ENCODE assay signal across 11 cellular contexts in the genomic region with DNA sequence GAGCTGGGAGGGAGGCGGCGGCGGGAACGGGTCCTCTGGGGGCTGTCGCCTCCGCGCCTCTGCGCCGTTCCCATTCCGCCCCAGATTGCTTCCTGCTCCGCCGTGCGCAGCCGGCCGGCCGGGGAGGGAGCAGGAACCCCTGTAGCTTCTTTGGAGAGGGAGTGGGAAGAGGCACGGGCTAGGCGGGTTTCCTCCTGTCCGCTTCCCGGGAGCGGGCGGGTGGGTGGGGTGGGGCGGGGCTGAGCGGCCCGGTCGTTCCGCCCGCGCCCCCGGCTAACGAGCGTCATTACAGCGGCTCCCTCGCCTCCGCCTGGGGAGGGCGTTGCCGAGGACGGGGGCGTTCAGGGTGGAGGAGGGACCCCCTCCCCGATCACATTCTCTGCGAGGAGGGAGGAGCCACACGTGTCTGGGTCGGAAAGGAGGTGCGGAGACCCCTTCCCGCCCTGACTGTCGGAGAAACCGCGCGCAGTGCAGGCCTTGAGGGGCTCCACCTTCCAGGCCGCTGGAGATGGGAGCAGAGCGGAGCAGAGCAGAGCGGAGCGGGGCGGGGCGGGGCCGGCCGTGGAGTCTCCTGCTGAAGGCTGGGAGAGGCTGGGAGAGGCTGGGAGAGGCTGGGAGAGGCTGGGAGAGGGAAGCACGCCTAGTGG. TPM values are rescaled to one million over a fixed set of nuclear protein-coding genes. Genes with fewer than 3 reads are reported as not detected.
DNase-seq lines count a peak whose midpoint lies in the region; ATAC-seq, FAIRE-seq and TF ChIP-seq lines count a peak whose summit lies in the region.
"Had no signal": no experiment of that assay in that cellular context is flagged by ENCODE, and none has a peak within 500 bp of the region (broad histone marks: within the 10 kb centered on the region; RNA-seq: fewer than 3 reads in every experiment).

No MANE protein-coding gene starts in this region.

- no peak for TF ChIP-seq RAD21 in H1 (IDR thresholded peaks at IDR 0.05 in 1 of 2, conservative IDR thresholded peaks at IDR 0.05 in 1 of 2; ENCODE audit: low read depth in 2 of 2, low read length in 2 of 2)

- no peak for TF ChIP-seq EP300 in H1 (IDR thresholded peaks at IDR 0.05; ENCODE audit: borderline replicate concordance in 1 of 2, low read depth in 2 of 2, low read length in 2 of 2)

- H3K36me3 ChIP-seq in HUES64 (ENCODE audit: insufficient read depth, low read length) (peaks cover 31% of the 10 kb centered on the region), H1 (ENCODE audit: control insufficient read depth in 2 of 4, insufficient read depth in 4 of 4, low read length in 3 of 4) (peaks cover 0 to 16% (median 0%) of the 10 kb centered on the region in 4 experiments; a peak in 2 of 8 replicates), stomach smooth muscle (ENCODE audit: control insufficient read depth in 2 of 2, insufficient read depth in 2 of 2, low read length in 2 of 2) (peaks cover 21 to 50% of the 10 kb centered on the region in 2 donors)

- H3K9me3 ChIP-seq in HUES64 (ENCODE audit: insufficient read depth, low read depth, low read length) (no peaks in the 10 kb centered on the region), H1 (ENCODE audit: insufficient read depth in 2 of 2, low read depth in 1 of 2, low read length in 1 of 2) (no peaks in the 10 kb centered on the region), stomach smooth muscle (ENCODE audit: control insufficient read depth in 2 of 2, low read length in 2 of 2) (no peaks in the 10 kb centered on the region)
- no peaks in the 10 kb centered on the region for H3K9me3 ChIP-seq in CD4-positive, alpha-beta T cell (ENCODE audit: control insufficient read depth, low read length)

- 1% methylated on average over 56 of the region's 58 CpGs for WGBS in HUES64
- WGBS in H1 (ENCODE audit: extremely low coverage in 1 of 2, insufficient coverage in 1 of 2, insufficient read length in 1 of 2, insufficient replicate concordance in 2 of 2, low coverage in 1 of 2, low lambda C conversion rate in 2 of 2, missing lambda C conversion rate in 1 of 2), 2 experiments: 1% methylated on average over 33 of the region's 58 CpGs; no CpG with 5 or more reads in 1 of the 2 experiments

- no peak overlapping the region for H2BK120ac ChIP-seq in H1 (replicated peaks; ENCODE audit: low read depth, low read length)

- ATAC-seq in left colon: peak; percentile 76
- ATAC-seq in CD4-positive, alpha-beta T cell (ENCODE audit: poor library complexity): no peak

- no peak overlapping the region for H2AK5ac ChIP-seq in H1 (ENCODE audit: low read depth, low read length)

- H2BK20ac ChIP-seq in H1 (ENCODE audit: low read length): no peak overlapping the region

- FAIRE-seq in H1 (lab: Jason Lieb, UNC): no peak

- POLR2A ChIA-PET in H1 (lab: Charles Lee; ENCODE audit: partially characterized antibody): interaction anchor here (0.6 to 2.0 kb wide), 9 partner anchors 9 to 51 kb away, joined by 3 to 7 read pairs (median 4); no protein-coding TSS in a partner anchor
- POLR2A ChIA-PET in CD4-positive, alpha-beta T cell (lab: Charles Lee): no interaction called here

- H3K27ac ChIP-seq in HUES64 (ENCODE audit: low read depth, low read length): peak overlapping the region; percentile 80; the same call in 1 of the 2 replicates
- H3K27ac ChIP-seq in H1 (ENCODE audit: low read depth, low read length): no peak overlapping the region
- H3K27ac ChIP-seq in stomach smooth muscle (ENCODE audit: low read length): no peak overlapping the region
- H3K27ac ChIP-seq in CD4-positive, alpha-beta T cell (ENCODE audit: low read depth, low read length): no peak overlapping the region

- H3K56ac ChIP-seq in H1 (replicated peaks; ENCODE audit: insufficient read length, low read depth, low read length): peak overlapping the region; percentile 36

- H4K8ac ChIP-seq in H1 (ENCODE audit: extremely low read depth, insufficient read depth, low read length): no peak overlapping the region; the same call in 1 of the 2 replicates

- peak in 1 of 2 experiments; percentile 82 for DNase-seq in H1 (ENCODE audit: low read depth in 1 of 2, low spot score in 2 of 2)
- DNase-seq in left colon: peak; percentile 73 to 75
- DNase-seq in CD4-positive, alpha-beta T cell: no peak
- DNase-seq in foreskin melanocyte: no peak
- DNase-seq in KBM-7: no peak
- DNase-seq in activated T-cell treated with anti-CD3 and anti-CD28 coated beads, Interleukin-2, amount 50 U/mL, for 24 hours: no peak
- DNase-seq: EL had no signal

- no peak overlapping the region for H2BK12ac ChIP-seq in H1 (ENCODE audit: low read depth, low read length)

- H2AFZ ChIP-seq in H1 (ENCODE audit: low read length): no peak overlapping the region

- no peak overlapping the region for H4K91ac ChIP-seq in H1 (replicated peaks; ENCODE audit: insufficient read length, low read length)

- H2BK5ac ChIP-seq in H1 (ENCODE audit: low read depth, low read length): no peak overlapping the region; the same call in 1 of the 2 replicates

- H3K9ac ChIP-seq in HUES64 (ENCODE audit: low read depth, low read length) (peak overlapping the region; percentile 35; the same call in 1 of the 2 replicates), H1 (replicated peaks in 1 of 4; ENCODE audit: extremely low read depth in 1 of 4, low read depth in 3 of 4, low read length in 3 of 4) (peak overlapping the region in 1 of 4 experiments; percentile 4; a peak in 1 of 7 replicates), stomach smooth muscle (ENCODE audit: low read length in 2 of 2) (no peak overlapping the region)

- H3K27me3 ChIP-seq in HUES64 (ENCODE audit: insufficient read depth, low read length): peaks cover 24% of the 10 kb centered on the region
- peaks cover 0 to 13% (median 4%) of the 10 kb centered on the region in 4 experiments; a peak in 5 of 7 replicates for H3K27me3 ChIP-seq in H1 (replicated peaks in 1 of 4; ENCODE audit: control insufficient read depth in 3 of 4, extremely low read depth in 1 of 4, insufficient read depth in 3 of 4, low read length in 3 of 4)
- H3K27me3 ChIP-seq in stomach smooth muscle (ENCODE audit: control insufficient read depth in 1 of 2, insufficient read depth in 2 of 2, low read length in 2 of 2): peaks cover 0 to 2% of the 10 kb centered on the region in 2 donors
- no peaks in the 10 kb centered on the region for H3K27me3 ChIP-seq in CD4-positive, alpha-beta T cell (ENCODE audit: control insufficient read depth, insufficient read depth, low read length)

- H3K4me2 ChIP-seq in H1 (ENCODE audit: insufficient read depth in 1 of 2, low read depth in 2 of 2, low read length in 2 of 2): peak overlapping the region; percentile 47 to 92

- H3K23me2 ChIP-seq in H1 (ENCODE audit: low read depth, low read length): peaks cover 5% of the 10 kb centered on the region; the same call in 1 of the 2 replicates

- H3K4me1 ChIP-seq in HUES64 (ENCODE audit: insufficient read depth, low read length) (peaks cover 10% of the 10 kb centered on the region; the same call in 1 of the 2 replicates), H1 (replicated peaks in 1 of 4; ENCODE audit: control insufficient read depth in 3 of 4, insufficient read depth in 4 of 4, low read length in 3 of 4) (peaks cover 0 to 22% (median 7%) of the 10 kb centered on the region in 4 experiments; a peak in 6 of 7 replicates), stomach smooth muscle (ENCODE audit: control insufficient read depth, insufficient read depth, low read length) (peaks cover 22% of the 10 kb centered on the region)

- H3K4me3 ChIP-seq in HUES64 (ENCODE audit: low read length) (peak overlapping the region; percentile 62), H1 (ENCODE audit: extremely low read depth in 1 of 4, insufficient read depth in 2 of 4, low read depth in 3 of 4, low read length in 4 of 4) (peak overlapping the region; percentile 29 to 75 (median 48)), stomach smooth muscle (ENCODE audit: low read length in 2 of 2) (peak overlapping the region; percentile 19 to 67)

- H3K4ac ChIP-seq in H1 (replicated peaks; ENCODE audit: insufficient read length, low read depth, low read length): no peak overlapping the region

- no peaks in the 10 kb centered on the region for H3K9me3 Mint-ChIP-seq in CD4-positive, alpha-beta T cell
- no peaks in the 10 kb centered on the region for H3K9me3 Mint-ChIP-seq in activated T-cell treated with anti-CD3 and anti-CD28 coated beads, Interleukin-2, amount 50 U/mL, for 24 hours

- no peak for TF ChIP-seq POLR2A in H1 (IDR thresholded peaks at IDR 0.05; ENCODE audit: control extremely low read depth in 1 of 2, low read depth in 2 of 2, low read length in 2 of 2)

- no peaks in the 10 kb centered on the region for H3K27me3 Mint-ChIP-seq in CD4-positive, alpha-beta T cell
- no peaks in the 10 kb centered on the region for H3K27me3 Mint-ChIP-seq in activated T-cell treated with anti-CD3 and anti-CD28 coated beads, Interleukin-2, amount 50 U/mL, for 24 hours

- H4K5ac ChIP-seq in H1 (ENCODE audit: insufficient read length, low read depth, low read length): peak overlapping the region; percentile 4

- H2BK15ac ChIP-seq in H1 (ENCODE audit: low read length): no peak overlapping the region

- H3K79me2 ChIP-seq in H1 (ENCODE audit: control insufficient read depth in 1 of 2, insufficient read depth in 2 of 2, low read length in 2 of 2): no peaks in the 10 kb centered on the region

- intact Hi-C loops in left colon (cut with DNase I, micrococcal nuclease): loop anchor here in 1 of 2 donors (2.0 kb wide), 1 partner anchor 47 kb away; no protein-coding TSS in a partner anchor
- intact Hi-C loops in CD4-positive, alpha-beta T cell (cut with DNase I, micrococcal nuclease): no loop called here

- CTCF ChIA-PET in H1 (lab: Charles Lee; ENCODE audit: partially characterized antibody): interaction anchor here (0.6 to 11.7 kb wide), 16 partner anchors 10 to 126 kb away, joined by 3 to 197 read pairs (median 4); partner anchors contain the start of genes ABCF2 and GBX1
- CTCF ChIA-PET in CD4-positive, alpha-beta T cell (lab: Charles Lee): no interaction called here

- H3K23ac ChIP-seq in H1 (ENCODE audit: insufficient read length): no peak overlapping the region

- H3K14ac ChIP-seq in H1 (ENCODE audit: insufficient read length): no peak overlapping the region

- peaks cover 10 to 30% of the 10 kb centered on the region in 2 experiments for H4K20me1 ChIP-seq in H1 (replicated peaks in 1 of 2; ENCODE audit: control insufficient read depth in 1 of 2, insufficient read depth in 2 of 2, low read length in 2 of 2)

- no peak overlapping the region for H3K27ac Mint-ChIP-seq in CD4-positive, alpha-beta T cell
- H3K27ac Mint-ChIP-seq in activated T-cell treated with anti-CD3 and anti-CD28 coated beads, Interleukin-2, amount 50 U/mL, for 24 hours: no peak overlapping the region

- no peak overlapping the region for H3K4me3 Mint-ChIP-seq in CD4-positive, alpha-beta T cell
- H3K4me3 Mint-ChIP-seq in activated T-cell treated with anti-CD3 and anti-CD28 coated beads, Interleukin-2, amount 50 U/mL, for 24 hours: no peak overlapping the region

- no peaks in the 10 kb centered on the region for H3K79me1 ChIP-seq in H1 (ENCODE audit: low read depth, low read length)

- H3K4me1 Mint-ChIP-seq in CD4-positive, alpha-beta T cell (ENCODE audit: low read depth): peaks cover 6% of the 10 kb centered on the region
- peaks cover 5% of the 10 kb centered on the region for H3K4me1 Mint-ChIP-seq in activated T-cell treated with anti-CD3 and anti-CD28 coated beads, Interleukin-2, amount 50 U/mL, for 24 hours (ENCODE audit: low read depth)

- H3K18ac ChIP-seq in H1 (ENCODE audit: extremely low read depth, low read length): peak overlapping the region; percentile 60; the same call in 1 of the 2 replicates

- no peak for TF ChIP-seq CTCF in H1 (IDR thresholded peaks at IDR 0.05; ENCODE audit: control extremely low read depth in 1 of 3, insufficient read depth in 1 of 3, low read depth in 1 of 3, low read length in 3 of 3)
- TF ChIP-seq CTCF in CD4-positive, alpha-beta T cell (IDR thresholded peaks at IDR 0.05): no peak

- in situ Hi-C loops in KBM-7 (cut with MboI; ENCODE audit: low pct_unique_long_range_greater_than_20kb, low sequenced_read_pairs): no loop called here

- H3K36me3 Mint-ChIP-seq in CD4-positive, alpha-beta T cell (ENCODE audit: low read depth): peaks cover 47% of the 10 kb centered on the region
- peaks cover 64% of the 10 kb centered on the region for H3K36me3 Mint-ChIP-seq in activated T-cell treated with anti-CD3 and anti-CD28 coated beads, Interleukin-2, amount 50 U/mL, for 24 hours (ENCODE audit: low read depth)

RNA-seq across cellular contexts. Expression of gene AGAP3, which starts 39.7 kb away (rescaled TPM):
- 36.3 TPM for polyA plus RNA-seq in HUES64 (2013, experiment 1 of 2)
- polyA plus RNA-seq in HUES64 (2013, experiment 2 of 2): 35.4 TPM
- total RNA-seq in H1 (2021; fragmentation: NEBNext Ultra II Directional; extraction: Animal tissue kit (Norgen Biotek cat#: 25700)): 66.4 and 68.1 TPM in 2 replicates
- 120 and 194 TPM in 2 replicates for polyA plus RNA-seq in H1 (2011; rRNA removed)
- polyA plus RNA-seq in H1 (2011; cell fraction: cytosol; rRNA removed): 90.4 TPM
- polyA plus RNA-seq in H1 (2011; cell fraction: nucleus; rRNA removed): 258 TPM
- polyA plus RNA-seq in H1 (2012, experiment 1 of 2): 70.1 to 77.1 TPM (median 74.6 TPM) in 4 replicates
- 48.0 TPM for polyA plus RNA-seq in H1 (2012, experiment 2 of 2)
- polyA plus RNA-seq in H1 (2013, experiment 1 of 2): 33.4 TPM
- 33.2 TPM for polyA plus RNA-seq in H1 (2013, experiment 2 of 2)
- polyA minus RNA-seq in H1 (2011; rRNA and poly(A)+ RNA removed): 27.8 and 33.8 TPM in 2 replicates
- polyA minus RNA-seq in H1 (2011; cell fraction: cytosol; rRNA and poly(A)+ RNA removed): 47.5 TPM
- polyA minus RNA-seq in H1 (2011; cell fraction: nucleus; rRNA and poly(A)+ RNA removed): 71.5 TPM
- total RNA-seq in left colon: 10 to 100 TPM; 50.8 to 64.0 TPM
- 10 to 100 TPM; 43.2 to 44.6 TPM for total RNA-seq in CD4-positive, alpha-beta T cell

RNA-seq across cellular contexts. Expression of gene GBX1, which starts 41.5 kb away (rescaled TPM):
- not detected for polyA plus RNA-seq in HUES64 (2013, experiment 1 of 2)
- 0.38 TPM for polyA plus RNA-seq in HUES64 (2013, experiment 2 of 2)
- not detected in 2 replicates for total RNA-seq in H1 (2021; fragmentation: NEBNext Ultra II Directional; extraction: Animal tissue kit (Norgen Biotek cat#: 25700))
- not detected in 2 replicates for polyA plus RNA-seq in H1 (2011; rRNA removed)
- polyA plus RNA-seq in H1 (2011; cell fraction: cytosol; rRNA removed): 0.06 TPM
- polyA plus RNA-seq in H1 (2011; cell fraction: nucleus; rRNA removed): 0.20 TPM
- 0.23 to 0.32 TPM in 2 of 4 replicates, not detected in the others for polyA plus RNA-seq in H1 (2012, experiment 1 of 2)
- polyA plus RNA-seq in H1 (2012, experiment 2 of 2): not detected
- polyA plus RNA-seq in H1 (2013, experiment 1 of 2): not detected
- polyA plus RNA-seq in H1 (2013, experiment 2 of 2): 0.09 TPM
- polyA minus RNA-seq in H1 (2011; rRNA and poly(A)+ RNA removed): not detected in 2 replicates
- not detected for polyA minus RNA-seq in H1 (2011; cell fraction: cytosol; rRNA and poly(A)+ RNA removed)
- polyA minus RNA-seq in H1 (2011; cell fraction: nucleus; rRNA and poly(A)+ RNA removed): 1.00 TPM
- total RNA-seq in left colon: not detected
- total RNA-seq in CD4-positive, alpha-beta T cell: not detected
- total RNA-seq: liver, ureter had no signal
- polyA plus RNA-seq: liver had no signal

RNA-seq across cellular contexts. Expression of gene TMUB1, which starts 42.7 kb away (rescaled TPM):
- 34.7 TPM for polyA plus RNA-seq in HUES64 (2013, experiment 1 of 2)
- 37.9 TPM for polyA plus RNA-seq in HUES64 (2013, experiment 2 of 2)
- 41.4 and 48.7 TPM in 2 replicates for total RNA-seq in H1 (2021; fragmentation: NEBNext Ultra II Directional; extraction: Animal tissue kit (Norgen Biotek cat#: 25700))
- polyA plus RNA-seq in H1 (2011; rRNA removed): 56.2 and 85.7 TPM in 2 replicates
- polyA plus RNA-seq in H1 (2011; cell fraction: cytosol; rRNA removed): 38.5 TPM
- polyA plus RNA-seq in H1 (2011; cell fraction: nucleus; rRNA removed): 77.0 TPM
- 23.7 to 47.4 TPM (median 42.5 TPM) in 4 replicates for polyA plus RNA-seq in H1 (2012, experiment 1 of 2)
- polyA plus RNA-seq in H1 (2012, experiment 2 of 2): 45.8 TPM
- polyA plus RNA-seq in H1 (2013, experiment 1 of 2): 69.9 TPM
- polyA plus RNA-seq in H1 (2013, experiment 2 of 2): 77.4 TPM
- polyA minus RNA-seq in H1 (2011; rRNA and poly(A)+ RNA removed): 6.5 and 7.1 TPM in 2 replicates
- polyA minus RNA-seq in H1 (2011; cell fraction: cytosol; rRNA and poly(A)+ RNA removed): 18.8 TPM
- 14.7 TPM for polyA minus RNA-seq in H1 (2011; cell fraction: nucleus; rRNA and poly(A)+ RNA removed)
- 10 to 100 TPM; 72.4 to 80.7 TPM for total RNA-seq in left colon
- 10 to 100 TPM; 44.5 to 46.6 TPM for total RNA-seq in CD4-positive, alpha-beta T cell

RNA-seq across cellular contexts. Expression of gene FASTK, which starts 45.3 kb away (rescaled TPM):
- 39.7 TPM for polyA plus RNA-seq in HUES64 (2013, experiment 1 of 2)
- polyA plus RNA-seq in HUES64 (2013, experiment 2 of 2): 35.6 TPM
- total RNA-seq in H1 (2021; fragmentation: NEBNext Ultra II Directional; extraction: Animal tissue kit (Norgen Biotek cat#: 25700)): 39.4 and 43.8 TPM in 2 replicates
- polyA plus RNA-seq in H1 (2011; rRNA removed): 84.0 and 116 TPM in 2 replicates
- 87.9 TPM for polyA plus RNA-seq in H1 (2011; cell fraction: cytosol; rRNA removed)
- polyA plus RNA-seq in H1 (2011; cell fraction: nucleus; rRNA removed): 383 TPM
- 34.8 to 66.7 TPM (median 56.9 TPM) in 4 replicates for polyA plus RNA-seq in H1 (2012, experiment 1 of 2)
- 59.3 TPM for polyA plus RNA-seq in H1 (2012, experiment 2 of 2)
- polyA plus RNA-seq in H1 (2013, experiment 1 of 2): 53.6 TPM
- polyA plus RNA-seq in H1 (2013, experiment 2 of 2): 45.8 TPM
- polyA minus RNA-seq in H1 (2011; rRNA and poly(A)+ RNA removed): 28.6 and 30.4 TPM in 2 replicates
- 25.5 TPM for polyA minus RNA-seq in H1 (2011; cell fraction: cytosol; rRNA and poly(A)+ RNA removed)
- 71.3 TPM for polyA minus RNA-seq in H1 (2011; cell fraction: nucleus; rRNA and poly(A)+ RNA removed)
- total RNA-seq in left colon: 100 to 1,000 TPM in 1 of 2 donors, 10 to 100 TPM in 1; 82.0 to 108 TPM
- total RNA-seq in CD4-positive, alpha-beta T cell: 10 to 100 TPM; 82.2 to 84.2 TPM

Comparison
In these comparisons a context has a peak if more than half of its experiments do, and no peak if none do; other contexts are left out.
1. DNase-seq: peak in left colon (2 of 2); none in CD4-positive, alpha-beta T cell (0 of 10), foreskin melanocyte (single experiment), KBM-7 (single experiment) and activated T-cell treated with anti-CD3 and anti-CD28 coated beads, Interleukin-2, amount 50 U/mL, for 24 hours (single experiment).
2. Peak in every context shown above with its lines, with median percentiles within 50 percentile points of each other: H3K4me3 ChIP-seq.